Comparison of ENCODE assay signal across 8 cellular contexts in the genomic region with DNA sequence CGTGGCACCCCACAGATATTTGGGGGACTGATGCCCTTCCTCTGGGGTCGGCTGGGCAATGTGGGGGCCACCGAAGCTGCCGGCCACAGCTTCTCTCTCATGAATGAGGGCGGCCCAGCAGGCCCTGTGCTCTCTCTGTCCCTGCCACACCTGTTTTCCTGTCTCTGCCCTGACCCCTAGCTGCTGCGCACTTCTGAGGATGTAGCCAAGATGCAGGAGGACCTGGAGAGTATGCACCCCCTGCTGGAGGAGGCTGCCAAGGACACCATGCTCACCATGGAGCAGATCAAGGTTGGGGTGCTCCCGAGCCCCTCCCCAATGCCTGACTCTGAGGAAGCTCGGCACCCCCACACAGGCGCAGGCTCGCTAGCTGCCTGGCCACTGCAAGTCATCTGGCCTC. TPM values are rescaled to one million over a fixed set of nuclear protein-coding genes. Genes with fewer than 3 reads are reported as not detected.
DNase-seq lines count a peak whose midpoint lies in the region; ATAC-seq and TF ChIP-seq lines count a peak whose summit lies in the region.

No MANE protein-coding gene starts in this region.

- H3K9me3 Mint-ChIP-seq in activated CD4-positive, alpha-beta T cell treated with anti-CD3 and anti-CD28 coated beads for 36 hours (ENCODE audit: low read depth), result no peaks in the 10 kb centered on the region
- no peaks in the 10 kb centered on the region for H3K9me3 Mint-ChIP-seq in neural crest cell

- intact Hi-C loops in activated CD4-positive, alpha-beta T cell treated with anti-CD3 and anti-CD28 coated beads for 36 hours (cut with DNase I, micrococcal nuclease), result loop anchor here in 1 of 2 experiments (1.0 to 10.0 kb wide), 2 partner anchors 165 to 350 kb away; no protein-coding TSS in a partner anchor

- POLR2A ChIA-PET in activated CD4-positive, alpha-beta T cell treated with anti-CD3 and anti-CD28 coated beads for 36 hours (lab: Charles Lee), result interaction anchor here (0.5 kb wide), 1 partner anchor 46 kb away, joined by 3 read pairs; no protein-coding TSS in a partner anchor

- TF ChIP-seq CTCF in neural crest cell (conservative IDR thresholded peaks at IDR 0.05), result peak; percentile 63

- H3K4me1 ChIP-seq in adipocyte (ENCODE audit: control insufficient read depth, insufficient read depth, low read length), result peaks cover 1% of the 10 kb centered on the region

- H3K36me3 Mint-ChIP-seq in activated CD4-positive, alpha-beta T cell treated with anti-CD3 and anti-CD28 coated beads for 36 hours (ENCODE audit: low read depth), result no peaks in the 10 kb centered on the region
- H3K36me3 Mint-ChIP-seq in neural crest cell (ENCODE audit: low read depth), result no peaks in the 10 kb centered on the region

- H3K9me3 ChIP-seq in MG63, result no peaks in the 10 kb centered on the region
- no peaks in the 10 kb centered on the region for H3K9me3 ChIP-seq in adipocyte (ENCODE audit: control insufficient read depth, low read length)

- H3K27ac Mint-ChIP-seq in activated CD4-positive, alpha-beta T cell treated with anti-CD3 and anti-CD28 coated beads for 36 hours, result no peak overlapping the region
- H3K27ac Mint-ChIP-seq in neural crest cell (ENCODE audit: unreplicated experiment), result no peak overlapping the region

- H3K9ac ChIP-seq in adipocyte (ENCODE audit: low read length), result no peak overlapping the region

- peak; percentile 77 for ATAC-seq in activated CD4-positive, alpha-beta T cell treated with anti-CD3 and anti-CD28 coated beads for 36 hours
- no peak for ATAC-seq in GM21529 (IDR thresholded peaks at IDR 0.05; ENCODE audit: unreplicated experiment)

- DNase-seq in activated CD4-positive, alpha-beta T cell treated with anti-CD3 and anti-CD28 coated beads for 36 hours, result peak; percentile 67
- DNase-seq in activated CD4-positive, alpha-beta T cell treated with anti-CD3 and anti-CD28 coated beads for 1 hour, result no peak
- DNase-seq in MG63, result peak; percentile 5
- DNase-seq in adipocyte (ENCODE audit: low read depth), result peak; percentile 25
- peak; percentile 50 for DNase-seq in neural crest cell (ENCODE audit: low read depth, low spot score)
- DNase-seq in NCI-H774 (lab: John Stamatoyannopoulos, UW), result no peak
- DNase-seq in DMS114 treated with DMSO at 0.1 percent for 48 hours (lab: John Stamatoyannopoulos, UW; ENCODE audit: unreplicated experiment), result no peak

- no peak overlapping the region for H3K4me3 Mint-ChIP-seq in activated CD4-positive, alpha-beta T cell treated with anti-CD3 and anti-CD28 coated beads for 36 hours
- H3K4me3 Mint-ChIP-seq in neural crest cell, result no peak overlapping the region

- H3K27me3 Mint-ChIP-seq in activated CD4-positive, alpha-beta T cell treated with anti-CD3 and anti-CD28 coated beads for 36 hours, result no peaks in the 10 kb centered on the region
- H3K27me3 Mint-ChIP-seq in neural crest cell (ENCODE audit: low read depth), result no peaks in the 10 kb centered on the region

- CTCF ChIA-PET in activated CD4-positive, alpha-beta T cell treated with anti-CD3 and anti-CD28 coated beads for 36 hours (lab: Charles Lee), result interaction anchor here (0.6 to 2.3 kb wide), 11 partner anchors 11 to 373 kb away, joined by 3 to 6 read pairs (median 3); no protein-coding TSS in a partner anchor

- H3K4me3 ChIP-seq in MG63 (no peak overlapping the region), adipocyte (ENCODE audit: low read length) (no peak overlapping the region)

- H3K36me3 ChIP-seq in MG63, result no peaks in the 10 kb centered on the region
- H3K36me3 ChIP-seq in adipocyte (ENCODE audit: control insufficient read depth, insufficient read depth, low read length, severe bottlenecking), result no peaks in the 10 kb centered on the region

- no peaks in the 10 kb centered on the region for H3K27me3 ChIP-seq in MG63
- H3K27me3 ChIP-seq in adipocyte (replicated peaks; ENCODE audit: control insufficient read depth, insufficient read depth, low read length), result peaks cover 4% of the 10 kb centered on the region

- no peaks in the 10 kb centered on the region for H3K4me1 Mint-ChIP-seq in activated CD4-positive, alpha-beta T cell treated with anti-CD3 and anti-CD28 coated beads for 36 hours
- no peaks in the 10 kb centered on the region for H3K4me1 Mint-ChIP-seq in neural crest cell

RNA-seq across cellular contexts. Expression of a gene that starts 24.7 kb away (rescaled TPM):
- total RNA-seq in activated CD4-positive, alpha-beta T cell treated with anti-CD3 and anti-CD28 coated beads for 36 hours, result 10 to 100 TPM; 80.6 to 94.1 TPM
- 33.8 and 41.0 TPM in 2 replicates for total RNA-seq in MG63 (2014; rRNA removed; shearing (Covaris generic); ENCODE audit: low replicate concordance)
- 123 and 125 TPM in 2 replicates for total RNA-seq in neural crest cell

RNA-seq across cellular contexts. Expression of a gene that starts 25.3 kb away (rescaled TPM):
- 10 to 100 TPM; 13.9 to 14.1 TPM for total RNA-seq in activated CD4-positive, alpha-beta T cell treated with anti-CD3 and anti-CD28 coated beads for 36 hours
- total RNA-seq in MG63 (2014; rRNA removed; shearing (Covaris generic); ENCODE audit: low replicate concordance), result 4.8 and 5.5 TPM in 2 replicates
- total RNA-seq in neural crest cell, result 8.5 and 9.9 TPM in 2 replicates

RNA-seq across cellular contexts. Expression of a gene that starts 59.7 kb away (rescaled TPM):
- total RNA-seq in activated CD4-positive, alpha-beta T cell treated with anti-CD3 and anti-CD28 coated beads for 36 hours, result not detected
- total RNA-seq in MG63 (2014; rRNA removed; shearing (Covaris generic); ENCODE audit: low replicate concordance), result not detected in 2 replicates
- total RNA-seq in neural crest cell, result 4.1 and 5.2 TPM in 2 replicates

Comparison
In these comparisons a context has a peak if more than half of its experiments do, and no peak if none do; other contexts are left out.
1. DNase-seq: peak in activated CD4-positive, alpha-beta T cell treated with anti-CD3 and anti-CD28 coated beads for 36 hours (single experiment), MG63 (single experiment), adipocyte (single experiment) and neural crest cell (single experiment); none in activated CD4-positive, alpha-beta T cell treated with anti-CD3 and anti-CD28 coated beads for 1 hour (single experiment), NCI-H774 (single experiment) and DMS114 treated with DMSO at 0.1 percent for 48 hours (single experiment).